Comparison of ENCODE assay signal across 23 cellular contexts in the genomic region with DNA sequence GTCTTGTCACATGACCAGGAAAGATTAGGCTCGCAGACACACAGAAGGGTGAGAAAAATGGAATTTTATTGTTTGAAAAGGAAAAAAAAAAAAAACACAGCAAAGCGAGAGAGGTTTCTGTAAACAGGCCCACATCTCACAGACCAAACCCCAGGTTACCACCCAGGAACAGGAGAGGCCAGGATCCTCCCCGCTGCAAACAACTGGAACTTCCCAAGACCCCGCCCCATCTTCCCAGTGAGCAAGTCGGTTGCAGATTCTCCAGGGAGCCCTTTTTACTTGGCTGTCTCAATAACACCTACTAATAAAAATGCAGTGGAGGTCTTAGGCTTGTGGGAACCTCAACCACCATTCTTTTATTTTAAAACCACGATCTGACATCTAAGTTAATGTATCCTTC.
"Had no signal": no experiment of that assay in that cellular context is flagged by ENCODE, and none has a peak within 500 bp of the region (broad histone marks: within the 10 kb centered on the region; RNA-seq: fewer than 3 reads in every experiment).

No MANE protein-coding gene starts in this region.

- DNase-seq: effector memory CD4-positive, alpha-beta T cell; gastrocnemius medialis; heart right ventricle; hypothalamus; kidney; left cardiac atrium; left ventricle myocardium superior; mesenchymal stem cell; naive B cell; posterior cingulate gyrus; sigmoid colon; small intestine; stimulated activated CD4-positive, alpha-beta T cell treated with anti-CD3 and anti-CD28 coated beads, Interleukin-12 subunit alpha, Interleukin-12 subunit beta, amount 100 ng/mL, for 4 hours; stimulated activated naive CD4-positive, alpha-beta T cell; stomach; substantia nigra; trophoblast cell had no signal

- H3K4me1 ChIP-seq: esophagus muscularis mucosa, gastrocnemius medialis, heart right ventricle, right atrium auricular region, sigmoid colon, stomach had no signal

- FAIRE-seq: kidney, small intestine had no signal

- H3K4me3 ChIP-seq: esophagus muscularis mucosa, gastrocnemius medialis, heart right ventricle, lung, right atrium auricular region, sigmoid colon, stomach, thoracic aorta had no signal

- H3K27ac ChIP-seq: epithelial cell of prostate, esophagus muscularis mucosa, gastrocnemius medialis, heart right ventricle, neutrophil, right atrium auricular region, sigmoid colon, stomach, thoracic aorta had no signal

- H3K9me3 ChIP-seq: gastrocnemius medialis, neutrophil had no signal

- H3K27me3 ChIP-seq: esophagus muscularis mucosa, gastrocnemius medialis, heart right ventricle, neutrophil, right atrium auricular region, sigmoid colon, stomach had no signal

- ATAC-seq: gastrocnemius medialis, heart right ventricle, left cardiac atrium, left ventricle myocardium superior had no signal

- H3K36me3 ChIP-seq: esophagus muscularis mucosa, gastrocnemius medialis, heart right ventricle, neutrophil, right atrium auricular region, sigmoid colon, stomach, thoracic aorta had no signal
